Comparison of ENCODE assay signal across 8 cellular contexts in the genomic region with DNA sequence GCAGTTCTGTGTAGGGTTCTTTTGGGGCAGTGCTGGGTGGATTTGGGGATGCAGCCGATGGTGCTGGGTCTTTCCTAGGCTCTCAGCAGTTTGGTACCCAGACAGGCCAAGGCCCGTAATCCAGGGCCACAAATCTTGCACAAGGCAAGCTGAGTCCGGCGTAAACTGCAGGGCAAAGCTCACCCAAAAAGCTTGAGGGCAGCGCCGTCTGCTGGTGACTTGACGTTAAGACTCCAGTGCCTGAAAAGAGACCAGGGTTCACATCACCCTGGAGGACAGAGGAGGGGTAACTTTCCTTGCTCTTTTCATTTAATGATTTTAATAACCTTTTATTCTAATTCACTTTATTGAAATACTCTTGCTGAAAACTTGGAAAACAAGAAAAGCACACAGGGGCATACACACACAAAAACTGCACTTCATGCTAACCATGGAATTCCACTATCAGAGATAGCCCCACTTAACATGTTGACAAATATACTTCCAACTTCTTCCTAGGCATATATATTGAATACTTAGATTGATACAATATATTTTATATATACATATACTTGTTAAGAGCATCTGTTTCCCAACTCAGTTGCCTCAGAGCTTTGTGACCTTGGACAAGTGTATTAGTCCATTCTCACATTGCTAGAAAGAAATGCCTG. TPM values are rescaled to one million over a fixed set of nuclear protein-coding genes. Genes with fewer than 3 reads are reported as not detected.
DNase-seq lines count a peak whose midpoint lies in the region; TF ChIP-seq lines count a peak whose summit lies in the region.

No MANE protein-coding gene starts in this region.

- H3K27ac ChIP-seq in tibial artery: no peak overlapping the region

- H3K36me3 Mint-ChIP-seq in osteocyte (ENCODE audit: unreplicated experiment): no peaks in the 10 kb centered on the region

- H3K27me3 Mint-ChIP-seq in osteocyte (ENCODE audit: unreplicated experiment): peaks cover 38% of the 10 kb centered on the region

- H3K4me3 Mint-ChIP-seq in osteocyte (ENCODE audit: unreplicated experiment): no peak overlapping the region

- no peaks in the 10 kb centered on the region for H3K9me3 ChIP-seq in tibial artery

- H3K9me3 Mint-ChIP-seq in osteocyte (ENCODE audit: unreplicated experiment): no peaks in the 10 kb centered on the region

- no peaks in the 10 kb centered on the region for H3K4me1 ChIP-seq in tibial artery

- TF ChIP-seq CTCF in osteocyte (IDR thresholded peaks at IDR 0.05): peak; percentile 95
- TF ChIP-seq CTCF in tibial artery (IDR thresholded peaks at IDR 0.05): peak; percentile 83 to 91

- no peak overlapping the region for H3K4me3 ChIP-seq in tibial artery

- H3K27ac Mint-ChIP-seq in osteocyte (ENCODE audit: unreplicated experiment): no peak overlapping the region

- no peaks in the 10 kb centered on the region for H3K36me3 ChIP-seq in tibial artery

- peaks cover 0 to 9% of the 10 kb centered on the region in 2 donors for H3K27me3 ChIP-seq in tibial artery

- DNase-seq in activated gamma-delta T cell treated with Interleukin-2 at 50 U/mL for 16 hours (peak; percentile 59), activated gamma-delta T cell (lab: John Stamatoyannopoulos, UW) (no peak), MV-4-11 (lab: John Stamatoyannopoulos, UW) (peak; percentile 75), SK-MEL-5 (ENCODE audit: low read depth, low spot score) (peak; percentile 77), germinal center (ENCODE audit: low spot score) (peak; percentile 76), osteocyte (ENCODE audit: extremely low spot score, unreplicated experiment) (peak; percentile 88), tibial artery (peak; percentile 63 to 79)
- peak; percentile 32 to 62 (median 54) for DNase-seq in activated naive CD4-positive, alpha-beta T cell (lab: John Stamatoyannopoulos, UW)

- in situ Hi-C loops in SK-MEL-5 (cut with HindIII; ENCODE audit: low pct_unique_long_range_greater_than_20kb, low sequenced_read_pairs): no loop called here

- H3K4me1 Mint-ChIP-seq in osteocyte (ENCODE audit: unreplicated experiment): peaks cover 4% of the 10 kb centered on the region

- intact Hi-C loops in tibial artery (cut with DNase I; ENCODE audit: low total_unique reads): loop anchor here (2.0 kb wide), 1 partner anchor 578 kb away; no protein-coding TSS in a partner anchor

RNA-seq across cellular contexts. Expression of a gene that starts 38.9 kb away (rescaled TPM):
- not detected in 2 replicates for total RNA-seq in SK-MEL-5 (2014; rRNA removed; shearing (Covaris generic))
- not detected in 2 replicates for polyA plus RNA-seq in SK-MEL-5 (2015; cell fraction: cytosol; rRNA removed)
- polyA plus RNA-seq in SK-MEL-5 (2015; cell fraction: nucleus; rRNA removed): not detected in 2 replicates
- total RNA-seq in osteocyte: not detected in 2 replicates

RNA-seq across cellular contexts. Expression of a gene that starts 59.5 kb away (rescaled TPM):
- total RNA-seq in SK-MEL-5 (2014; rRNA removed; shearing (Covaris generic)): 10.9 and 12.7 TPM in 2 replicates
- 10.5 and 14.0 TPM in 2 replicates for polyA plus RNA-seq in SK-MEL-5 (2015; cell fraction: cytosol; rRNA removed)
- 37.2 and 37.5 TPM in 2 replicates for polyA plus RNA-seq in SK-MEL-5 (2015; cell fraction: nucleus; rRNA removed)
- total RNA-seq in osteocyte: 31.4 and 31.5 TPM in 2 replicates
